ENCODE assay signal across 7 cellular contexts in genomic region chr13:79194272-79194671, GRCh38.
A peak's percentile ranks its signal among the peaks of the same experiment; 100 is the strongest.
DNase-seq lines count a peak whose midpoint lies in the region; ATAC-seq and TF ChIP-seq lines count a peak whose summit lies in the region.

No MANE protein-coding gene starts in this region.

- no peak overlapping the region for H2AFZ ChIP-seq in mammary epithelial cell (ENCODE audit: low read depth, low read length)

- no TSS peak for BruUV-seq in mammary epithelial cell (replicated peaks; lab: Mats Ljungman, UMichigan)

- CTCF ChIA-PET in mammary epithelial cell (lab: Charles Lee; ENCODE audit: low non-redundant PET) = no interaction called here

- no peak overlapping the region for H3K4me3 ChIP-seq in mammary epithelial cell (replicated peaks in 1 of 3; ENCODE audit: insufficient read depth in 1 of 3, low read depth in 2 of 3, low read length in 3 of 3)

- intact Hi-C loops in mammary epithelial cell (cut with micrococcal nuclease) = no loop called here

- dilution Hi-C loops in mammary epithelial cell (cut with HindIII; ENCODE audit: low sequenced_read_pairs) = no loop called here

- in situ Hi-C loops in mammary epithelial cell (cut with MboI; ENCODE audit: low sequenced_read_pairs in 2 of 2) = no loop called here

- H3K4me1 ChIP-seq in mammary epithelial cell (ENCODE audit: insufficient read depth, low read length) = no peaks in the 10 kb centered on the region

- TF ChIP-seq CTCF in mammary epithelial cell (conservative IDR thresholded peaks at IDR 0.05 in 1 of 2, IDR thresholded peaks at IDR 0.05 in 1 of 2; ENCODE audit: extremely low read depth in 1 of 2, insufficient read depth in 1 of 2, low read depth in 1 of 2, low read length in 2 of 2) = no peak

- DNase-seq in GM19240 (ENCODE audit: insufficient read length, low spot score) = peak; percentile 15
- peak; percentile 89 for DNase-seq in SIG-M5 treated with dmso at 0.1 percent for 504 hours (lab: John Stamatoyannopoulos, UW; ENCODE audit: unreplicated experiment)
- DNase-seq in stimulated activated CD8-positive, alpha-beta memory T cell treated with anti-CD3 and anti-CD28 coated beads, Interleukin-15, amount 100 ng/mL, for 48 hours (ENCODE audit: low read depth in 2 of 2) = peak; percentile 25 to 33
- DNase-seq in NCI-H1048 (lab: John Stamatoyannopoulos, UW) = no peak
- DNase-seq in kidney glomerular epithelial cell (lab: John Stamatoyannopoulos, UW) = no peak
- DNase-seq in mammary epithelial cell = no peak

- WGBS in mammary epithelial cell (ENCODE audit: low coverage, missing lambda C conversion rate) = 68% methylated on average over 3 of the region's 3 CpGs

- no peaks in the 10 kb centered on the region for H3K36me3 ChIP-seq in mammary epithelial cell (ENCODE audit: insufficient read depth, low read length)

- H3K27ac ChIP-seq in mammary epithelial cell (ENCODE audit: insufficient read depth, low read depth, low read length) = no peak overlapping the region

- H3K27me3 ChIP-seq in mammary epithelial cell (ENCODE audit: insufficient read depth, low read length) = no peaks in the 10 kb centered on the region

- ATAC-seq in HG02943 (IDR thresholded peaks at IDR 0.05; ENCODE audit: low read depth, unreplicated experiment) = peak; percentile 96

- no peak overlapping the region for H3K4me2 ChIP-seq in mammary epithelial cell (ENCODE audit: insufficient read depth, low read depth, low read length)

- no peaks in the 10 kb centered on the region for H3K79me2 ChIP-seq in mammary epithelial cell (ENCODE audit: insufficient read depth, low read length)

- H3K9me3 ChIP-seq in mammary epithelial cell (replicated peaks; ENCODE audit: insufficient read depth, low read length) = no peaks in the 10 kb centered on the region

- no peak overlapping the region for H3K9ac ChIP-seq in mammary epithelial cell (ENCODE audit: insufficient read depth, low read length)

- H4K20me1 ChIP-seq in mammary epithelial cell (ENCODE audit: insufficient read depth, low read length) = no peaks in the 10 kb centered on the region

Comparison
In these comparisons a context has a peak if more than half of its experiments do, and no peak if none do; other contexts are left out.
1. DNase-seq: peak in GM19240 (single experiment), SIG-M5 treated with dmso at 0.1 percent for 504 hours (single experiment) and stimulated activated CD8-positive, alpha-beta memory T cell treated with anti-CD3 and anti-CD28 coated beads, Interleukin-15, amount 100 ng/mL, for 48 hours (2 of 2); none in NCI-H1048 (single experiment), kidney glomerular epithelial cell (single experiment) and mammary epithelial cell (single experiment).